19 cellular contexts compared by ENCODE assay signal in genomic region chr21:44888581-44889550, GRCh38.
"Had no signal": no experiment of that assay in that cellular context is flagged by ENCODE, and none has a peak within 500 bp of the region (broad histone marks: within the 10 kb centered on the region; RNA-seq: fewer than 3 reads in every experiment).

No MANE protein-coding gene starts in this region.

- H3K36me3 ChIP-seq: esophagus squamous epithelium, neural progenitor cell had no signal

- H3K27me3 ChIP-seq: neural progenitor cell had no signal

- H3K4me2 ChIP-seq: neural progenitor cell had no signal

- H3K9me3 ChIP-seq: body of pancreas, esophagus squamous epithelium had no signal

- H3K27ac ChIP-seq: body of pancreas, coronary artery, esophagus squamous epithelium, neural progenitor cell, parathyroid adenoma had no signal

- H2AFZ ChIP-seq: neural progenitor cell, parathyroid adenoma had no signal

- H3K9ac ChIP-seq: neural progenitor cell, parathyroid adenoma had no signal

- H3K4me1 ChIP-seq: body of pancreas, neural progenitor cell, parathyroid adenoma had no signal

- H3K4me3 ChIP-seq: body of pancreas, coronary artery, esophagus squamous epithelium, lung, neural progenitor cell had no signal

- ATAC-seq: activated CD8-positive, alpha-beta T cell treated with anti-CD3 and anti-CD28 coated beads for 36 hours; activated T-cell treated with anti-CD3 and anti-CD28 coated beads, Interleukin-2, amount 50 U/mL, for 72 hours; body of pancreas had no signal

- DNase-seq: activated B cell treated with CpG ODN at 0.5 μM for 24 hours; activated CD4-positive, alpha-beta T cell treated with anti-CD3 and anti-CD28 coated beads for 48 hours; activated CD8-positive, alpha-beta T cell treated with anti-CD3 and anti-CD28 coated beads for 36 hours; activated gamma-delta T cell; activated naive CD8-positive, alpha-beta T cell treated with anti-CD3 and anti-CD28 coated beads for 36 hours; activated T-cell treated with anti-CD3 and anti-CD28 coated beads, Interleukin-2, amount 50 U/mL, for 72 hours; amygdala; body of pancreas; central memory CD4-positive, alpha-beta T cell; esophagus squamous epithelium; kidney glomerular epithelial cell; midbrain; stimulated activated CD4-positive, alpha-beta T cell treated with anti-CD3 and anti-CD28 coated beads, Interleukin-15, amount 100 ng/mL, for 24 hours; stimulated activated CD4-positive, alpha-beta T cell treated with anti-CD3 and anti-CD28 coated beads, Interleukin-4, amount 100 ng/mL, for 1 hour; stimulated activated naive CD4-positive, alpha-beta T cell had no signal
